Comparison of ENCODE assay signal across 16 cellular contexts in the genomic region with DNA sequence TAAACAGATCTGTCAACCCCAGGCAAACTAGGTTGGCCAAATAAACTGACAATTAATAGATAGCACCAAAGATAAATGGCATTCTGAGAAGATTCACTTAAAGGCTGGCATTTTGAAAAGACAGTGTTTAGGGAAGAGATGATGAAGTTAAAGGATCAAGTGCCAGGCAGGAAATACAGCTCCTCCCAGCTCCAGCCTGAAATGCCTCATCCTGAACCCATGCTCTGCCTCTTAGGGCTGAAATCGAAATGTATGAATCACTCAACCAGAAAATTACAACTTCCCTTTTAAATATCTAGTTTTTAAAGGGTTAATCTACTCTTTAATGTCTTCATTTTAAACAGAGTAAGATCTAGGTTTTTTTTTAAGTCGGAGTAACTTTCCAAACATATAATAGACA.
"Had no signal": no experiment of that assay in that cellular context is flagged by ENCODE, and none has a peak within 500 bp of the region (broad histone marks: within the 10 kb centered on the region; RNA-seq: fewer than 3 reads in every experiment).

No MANE protein-coding gene starts in this region.

- H3K36me3 ChIP-seq: esophagus squamous epithelium, gastrocnemius medialis, heart left ventricle, lower lobe of right lung, neural progenitor cell, ovary had no signal

- H3K4me2 ChIP-seq: neural progenitor cell had no signal

- H3K9me3 ChIP-seq: body of pancreas, esophagus squamous epithelium, gastrocnemius medialis, heart left ventricle, lower lobe of right lung, ovary had no signal

- H3K4me3 ChIP-seq: body of pancreas, coronary artery, esophagus squamous epithelium, gastrocnemius medialis, heart left ventricle, lower lobe of right lung, neural progenitor cell, ovary had no signal

- H2AFZ ChIP-seq: neural progenitor cell had no signal

- ATAC-seq: body of pancreas, gastrocnemius medialis, heart left ventricle, left colon, lower lobe of right lung had no signal

- H3K27me3 ChIP-seq: body of pancreas, gastrocnemius medialis, neural progenitor cell, ovary had no signal

- H3K27ac ChIP-seq: body of pancreas, coronary artery, esophagus squamous epithelium, gastrocnemius medialis, heart left ventricle, lower lobe of right lung, neural progenitor cell, ovary had no signal

- H3K9ac ChIP-seq: neural progenitor cell had no signal

- DNase-seq: activated CD4-positive, alpha-beta T cell treated with anti-CD3 and anti-CD28 coated beads, Interleukin-2, amount 10 ng/mL, durations not matched to agents 7 days and 5 days; activated CD4-positive, CD25-positive, alpha-beta regulatory T cell; activated CD8-positive, alpha-beta memory T cell treated with anti-CD3 and anti-CD28 coated beads, Interleukin-2, amount 50 U/mL, for 48 hours; activated naive CD8-positive, alpha-beta T cell treated with anti-CD3 and anti-CD28 coated beads for 36 hours; amygdala; body of pancreas; esophagus squamous epithelium; gastrocnemius medialis; heart left ventricle; left colon; lower lobe of right lung; ovary; stimulated activated CD4-positive, alpha-beta T cell treated with anti-CD3 and anti-CD28 coated beads, Interleukin-12 subunit alpha, Interleukin-12 subunit beta, amount 100 ng/mL, for 4 hours; stimulated activated CD4-positive, alpha-beta T cell treated with anti-CD3 and anti-CD28 coated beads, Interleukin-2, amount 100 ng/mL, for 24 hours had no signal

- H3K4me1 ChIP-seq: body of pancreas, esophagus squamous epithelium, gastrocnemius medialis, heart left ventricle, lower lobe of right lung had no signal
